ENCODE assay signal across 1 cellular context in genomic region chr7:44490351-44491200, GRCh38.
A peak's percentile ranks its signal among the peaks of the same experiment; 100 is the strongest.
TF ChIP-seq lines count a peak whose summit lies in the region.

Gene NUDCD3, minus strand, starts transcription at chr7:44490658. Its CDS starts 58 bp downstream, at chr7:44490600.

TF ChIP-seq in HepG2, 621 proteins besides CTCF, POLR2A, EP300 and RAD21 (continued from another document and continues in another):
- TF ChIP-seq NCOR1 (IDR thresholded peaks at IDR 0.05; ENCODE audit: borderline replicate concordance, low read length) = peak; percentile 51; the same call in 1 of the 2 replicates
- TF ChIP-seq ATF1 (CRISPR knock-in tag; IDR thresholded peaks at IDR 0.05) = peak; percentile 78
- no peak for TF ChIP-seq ZBTB37 (CRISPR knock-in tag; IDR thresholded peaks at IDR 0.05)
- TF ChIP-seq DZIP1 (CRISPR knock-in tag; IDR thresholded peaks at IDR 0.05) = peak; percentile 78; the same call in 1 of the 2 replicates
- TF ChIP-seq PLSCR1 (CRISPR knock-in tag; IDR thresholded peaks at IDR 0.05; ENCODE audit: borderline replicate concordance) = no peak
- TF ChIP-seq ZNF354B (CRISPR knock-in tag; IDR thresholded peaks at IDR 0.05) = no peak
- no peak for TF ChIP-seq FOSL1 (CRISPR knock-in tag; IDR thresholded peaks at IDR 0.05; ENCODE audit: borderline replicate concordance)
- no peak for TF ChIP-seq ZEB1 (IDR thresholded peaks at IDR 0.05; ENCODE audit: insufficient replicate concordance, low read depth)
- peak; percentile 91 for TF ChIP-seq CREBL2 (CRISPR knock-in tag; IDR thresholded peaks at IDR 0.05; ENCODE audit: borderline replicate concordance)
- peak; percentile 97 for TF ChIP-seq DMAP1 (CRISPR knock-in tag; IDR thresholded peaks at IDR 0.05)
- 0 out of 2 replicates have a peak, but pooled peaks have one; percentile 67 for TF ChIP-seq THAP8 (CRISPR knock-in tag; IDR thresholded peaks at IDR 0.05; ENCODE audit: borderline replicate concordance)
- peak; percentile 82 for TF ChIP-seq ZNF883 (CRISPR knock-in tag; IDR thresholded peaks at IDR 0.05; ENCODE audit: not compliant biosample characterization)
- TF ChIP-seq TSC22D2 (CRISPR knock-in tag; IDR thresholded peaks at IDR 0.05; ENCODE audit: borderline replicate concordance) = peak; percentile 87; the same call in 1 of the 2 replicates
- peak; percentile 23; the same call in 1 of the 2 replicates for TF ChIP-seq ZNF704 (CRISPR knock-in tag; IDR thresholded peaks at IDR 0.05; ENCODE audit: borderline replicate concordance)
- peak; percentile 61; the same call in 1 of the 2 replicates for TF ChIP-seq SALL2 (CRISPR knock-in tag; IDR thresholded peaks at IDR 0.05)
- TF ChIP-seq TGIF2 (CRISPR knock-in tag; IDR thresholded peaks at IDR 0.05) = peak; percentile 64
- no peak for TF ChIP-seq NCOA1 (CRISPR knock-in tag; IDR thresholded peaks at IDR 0.05)
- peak; percentile 11; the same call in 1 of the 2 replicates for TF ChIP-seq SOX13 (IDR thresholded peaks at IDR 0.05)
- TF ChIP-seq SOX13 (CRISPR knock-in tag; conservative IDR thresholded peaks at IDR 0.05 in 1 of 2, IDR thresholded peaks at IDR 0.05 in 1 of 2) = peak in 1 of 2 experiments; percentile 30; a peak in 1 of 4 replicates
- peak; percentile 99 for TF ChIP-seq RBM39 (IDR thresholded peaks at IDR 0.05; ENCODE audit: low read depth, low read length, poor library complexity, severe bottlenecking)
- no peak for TF ChIP-seq ZNF570 (CRISPR knock-in tag; IDR thresholded peaks at IDR 0.05; ENCODE audit: borderline replicate concordance)
- peak; percentile 77; the same call in 1 of the 3 replicates for TF ChIP-seq MXI1 (IDR thresholded peaks at IDR 0.05; ENCODE audit: borderline replicate concordance, low read depth, low read length)
- TF ChIP-seq ZNF768 (CRISPR knock-in tag; IDR thresholded peaks at IDR 0.05) = peak; percentile 82
- TF ChIP-seq RNF2 (conservative IDR thresholded peaks at IDR 0.05; ENCODE audit: low read depth) = no peak; the same call in 1 of the 2 replicates
- TF ChIP-seq HDAC2 (CRISPR knock-in tag; IDR thresholded peaks at IDR 0.05) = no peak; the same call in 1 of the 2 replicates
- peak; percentile 88 for TF ChIP-seq ZNF788 (CRISPR knock-in tag; IDR thresholded peaks at IDR 0.05; ENCODE audit: borderline replicate concordance)
- peak; percentile 52; the same call in 1 of the 2 replicates for TF ChIP-seq SMAD3 (CRISPR knock-in tag; IDR thresholded peaks at IDR 0.05)
- no peak for TF ChIP-seq JARID2 (CRISPR knock-in tag; IDR thresholded peaks at IDR 0.05; ENCODE audit: insufficient replicate concordance)
- peak; percentile 100 for TF ChIP-seq GABPB1 (CRISPR knock-in tag; IDR thresholded peaks at IDR 0.05)
- no peak for TF ChIP-seq REXO4 (CRISPR knock-in tag; IDR thresholded peaks at IDR 0.05; ENCODE audit: borderline replicate concordance)
- TF ChIP-seq ARHGAP35 (CRISPR knock-in tag; IDR thresholded peaks at IDR 0.05; ENCODE audit: borderline replicate concordance) = peak; percentile 59; the same call in 1 of the 2 replicates
- no peak for TF ChIP-seq ATF7 (IDR thresholded peaks at IDR 0.05)
- TF ChIP-seq ATF7 (CRISPR knock-in tag; IDR thresholded peaks at IDR 0.05) = peak; percentile 38; the same call in 1 of the 2 replicates
- TF ChIP-seq CAMTA2 (CRISPR knock-in tag; IDR thresholded peaks at IDR 0.05; ENCODE audit: borderline replicate concordance) = 0 out of 2 replicates have a peak, but pooled peaks have one; percentile 22
- TF ChIP-seq JUN (CRISPR knock-in tag; IDR thresholded peaks at IDR 0.05) = no peak
- no peak for TF ChIP-seq MZF1 (CRISPR knock-in tag; IDR thresholded peaks at IDR 0.05; ENCODE audit: borderline replicate concordance)
- TF ChIP-seq HMGXB3 (CRISPR knock-in tag; IDR thresholded peaks at IDR 0.05; ENCODE audit: borderline replicate concordance) = peak; percentile 51; the same call in 1 of the 2 replicates
- peak; percentile 76 for TF ChIP-seq CBX5 (CRISPR knock-in tag; IDR thresholded peaks at IDR 0.05; ENCODE audit: borderline replicate concordance)
- no peak for TF ChIP-seq MTF1 (CRISPR knock-in tag; IDR thresholded peaks at IDR 0.05)
- peak; percentile 67; the same call in 1 of the 2 replicates for TF ChIP-seq MTF2 (CRISPR knock-in tag; IDR thresholded peaks at IDR 0.05; ENCODE audit: borderline replicate concordance)
- no peak for TF ChIP-seq NFE2L1 (CRISPR knock-in tag; IDR thresholded peaks at IDR 0.05; ENCODE audit: borderline replicate concordance)
- peak; percentile 70; the same call in 1 of the 2 replicates for TF ChIP-seq ARNT2 (CRISPR knock-in tag; IDR thresholded peaks at IDR 0.05; ENCODE audit: low read depth)
- TF ChIP-seq NR0B2 (CRISPR knock-in tag; IDR thresholded peaks at IDR 0.05) = peak; percentile 61; the same call in 1 of the 2 replicates
- TF ChIP-seq CBX1 (IDR thresholded peaks at IDR 0.05; ENCODE audit: low read depth) = peak; percentile 47
- TF ChIP-seq ZNF691 (CRISPR knock-in tag; IDR thresholded peaks at IDR 0.05; ENCODE audit: borderline replicate concordance, low read depth) = no peak
- 0 out of 2 replicates have a peak, but pooled peaks have one; percentile 55 for TF ChIP-seq THAP7 (CRISPR knock-in tag; IDR thresholded peaks at IDR 0.05)
- no peak for TF ChIP-seq ZNF674 (CRISPR knock-in tag; IDR thresholded peaks at IDR 0.05; ENCODE audit: low read depth)
- no peak for TF ChIP-seq ZNF841 (CRISPR knock-in tag; IDR thresholded peaks at IDR 0.05; ENCODE audit: borderline replicate concordance)
- no peak for TF ChIP-seq DMTF1 (CRISPR knock-in tag; IDR thresholded peaks at IDR 0.05)
